ENCODE assay signal across 26 cellular contexts in the genomic region with DNA sequence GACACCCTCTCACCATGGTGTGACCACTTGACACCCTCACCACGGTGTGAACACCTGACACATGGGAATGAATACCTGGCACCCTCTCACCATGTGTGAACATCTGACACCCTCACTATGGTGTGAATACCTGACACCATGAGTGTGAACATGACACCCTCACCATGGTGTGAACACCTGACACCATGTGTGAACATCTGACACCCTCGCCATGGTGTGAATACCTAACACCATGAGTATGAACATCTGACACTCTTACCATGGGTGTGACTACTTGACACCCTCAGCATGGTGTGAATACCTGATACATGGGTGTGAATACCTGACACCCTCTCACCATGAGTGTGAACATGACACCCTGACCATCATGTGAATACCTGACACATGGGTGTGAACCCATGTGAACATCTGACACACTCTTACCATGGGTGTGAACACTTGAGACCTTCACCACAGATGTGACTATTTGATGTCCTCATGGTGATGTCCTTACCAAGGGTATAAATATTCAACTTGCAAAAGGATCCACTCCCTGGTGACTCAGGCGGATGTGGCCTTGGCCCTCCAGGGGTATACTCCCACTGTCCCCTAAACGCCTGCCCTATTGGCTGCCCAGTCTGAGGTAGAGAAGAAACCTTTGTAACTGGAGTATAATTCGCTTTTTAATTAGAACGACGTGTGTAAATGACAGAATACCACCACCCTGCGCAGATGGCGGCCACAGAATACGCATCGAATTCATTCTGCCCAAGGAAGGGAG. TPM values are rescaled to one million over a fixed set of nuclear protein-coding genes. Genes with fewer than 3 reads are reported as not detected.
A peak's percentile ranks its signal among the peaks of the same experiment; 100 is the strongest.
DNase-seq lines count a peak whose midpoint lies in the region; ATAC-seq and TF ChIP-seq lines count a peak whose summit lies in the region.
"Had no signal": no experiment of that assay in that cellular context is flagged by ENCODE, and none has a peak within 500 bp of the region (broad histone marks: within the 10 kb centered on the region; RNA-seq: fewer than 3 reads in every experiment).

No MANE protein-coding gene starts in this region.

- no peak overlapping the region for H2BK5ac ChIP-seq in IMR-90 (ENCODE audit: low read depth, low read length, poor library complexity, severe bottlenecking)
- H2BK5ac ChIP-seq in mesendoderm (ENCODE audit: low read length) = no peak overlapping the region

- H3K4me1 Mint-ChIP-seq in activated T-cell treated with anti-CD3 and anti-CD28 coated beads, Interleukin-2, amount 50 U/mL, for 24 hours (ENCODE audit: low read depth) = no peaks in the 10 kb centered on the region

- TF ChIP-seq RAD21 in IMR-90 (IDR thresholded peaks at IDR 0.05; ENCODE audit: low read length) = no peak

- no peak overlapping the region for H4K5ac ChIP-seq in IMR-90 (ENCODE audit: low read depth, low read length)
- H4K5ac ChIP-seq in mesendoderm (ENCODE audit: low read length) = no peak overlapping the region

- H2BK15ac ChIP-seq in IMR-90 (ENCODE audit: low read depth, low read length) (no peak overlapping the region), mesendoderm (replicated peaks; ENCODE audit: low read depth) (no peak overlapping the region)

- no TSS peak for BruUV-seq in IMR-90 (replicated peaks; lab: Mats Ljungman, UMichigan)

- H3K36me3 ChIP-seq in BLaER1 treated with 17β-estradiol and CSF1 and Interleukin-3, amounts not matched to agents 10 nM and 100 nM = peaks cover 36 to 56% (median 47%) of the 10 kb centered on the region in 11 experiments
- peaks cover 48% of the 10 kb centered on the region for H3K36me3 ChIP-seq in IMR-90 (ENCODE audit: control insufficient read depth, insufficient read depth, low read length)
- H3K36me3 ChIP-seq in mesendoderm (ENCODE audit: control insufficient read depth, insufficient read depth, low read length) = peaks cover 11% of the 10 kb centered on the region

- dilution Hi-C loops in IMR-90 (cut with HindIII; ENCODE audit: low sequenced_read_pairs, unreplicated experiment) = no loop called here

- peaks cover 14% of the 10 kb centered on the region for H3K9me3 Mint-ChIP-seq in activated T-cell treated with anti-CD3 and anti-CD28 coated beads, Interleukin-2, amount 50 U/mL, for 24 hours

- no peak overlapping the region for H4K8ac ChIP-seq in IMR-90 (ENCODE audit: low read depth in 2 of 2, low read length in 2 of 2)
- no peak overlapping the region for H4K8ac ChIP-seq in mesendoderm (ENCODE audit: low read depth, low read length)

- no peak overlapping the region for H3K4me2 ChIP-seq in BLaER1 treated with 17β-estradiol and CSF1 and Interleukin-3, amounts not matched to agents 10 nM and 100 nM
- no peak overlapping the region for H3K4me2 ChIP-seq in IMR-90 (ENCODE audit: low read depth, low read length)
- no peak overlapping the region for H3K4me2 ChIP-seq in mesendoderm (ENCODE audit: low read length)

- no peak overlapping the region for H2AK5ac ChIP-seq in IMR-90 (ENCODE audit: low read depth, low read length)
- H2AK5ac ChIP-seq in mesendoderm (ENCODE audit: low read length) = no peak overlapping the region

- H3K56ac ChIP-seq in IMR-90 (ENCODE audit: extremely low read depth, insufficient read depth, low read length) = no peak overlapping the region
- no peak overlapping the region for H3K56ac ChIP-seq in mesendoderm (ENCODE audit: low read length)

- peak overlapping the region; percentile 41 for H2AFZ ChIP-seq in IMR-90 (replicated peaks; ENCODE audit: low read length, poor library complexity)

- TF ChIP-seq POLR2A in IMR-90 (IDR thresholded peaks at IDR 0.05; ENCODE audit: low read depth, low read length) = no peak

- peak overlapping the region in 8 of 10 experiments; percentile 3 to 46 (median 22); a peak in 8 of 20 replicates for H3K4me3 ChIP-seq in BLaER1 treated with 17β-estradiol and CSF1 and Interleukin-3, amounts not matched to agents 10 nM and 100 nM
- H3K4me3 ChIP-seq in IMR-90 (ENCODE audit: insufficient read depth, low read depth, low read length) (no peak overlapping the region), coronary artery (peak overlapping the region; percentile 15), mesendoderm (ENCODE audit: low read length) (peak overlapping the region; percentile 63)
- H3K4me3 ChIP-seq: upper lobe of right lung had no signal

- TF ChIP-seq CTCF in IMR-90 (conservative IDR thresholded peaks at IDR 0.05; ENCODE audit: low read depth, low read length) (no peak), coronary artery (IDR thresholded peaks at IDR 0.05) (no peak)

- H3K23ac ChIP-seq in IMR-90 (ENCODE audit: low read depth, low read length) (no peak overlapping the region), mesendoderm (ENCODE audit: low read length) (no peak overlapping the region)

- no peak overlapping the region for H4K91ac ChIP-seq in IMR-90 (ENCODE audit: insufficient read depth, low read depth, low read length)

- no peak overlapping the region for H2BK20ac ChIP-seq in IMR-90 (ENCODE audit: low read depth, low read length)

- peaks cover 24 to 42% (median 37%) of the 10 kb centered on the region in 11 experiments for H3K9me3 ChIP-seq in BLaER1 treated with 17β-estradiol and CSF1 and Interleukin-3, amounts not matched to agents 10 nM and 100 nM (replicated peaks in 1 of 11)
- H3K9me3 ChIP-seq in IMR-90 (ENCODE audit: control insufficient read depth, insufficient read depth, low read length) = peaks cover 15% of the 10 kb centered on the region

- no peaks in the 10 kb centered on the region for H3K79me2 ChIP-seq in mesendoderm (ENCODE audit: control insufficient read depth, insufficient read depth, low read length)

- H2BK120ac ChIP-seq in IMR-90 (ENCODE audit: low read depth, low read length) (no peak overlapping the region), mesendoderm (ENCODE audit: low read depth, low read length) (no peak overlapping the region)

- WGBS in IMR-90 (ENCODE audit: extremely low coverage in 2 of 2, insufficient read length in 1 of 2), 2 experiments = 95% methylated on average over 7 of the region's 11 CpGs; no CpG with 5 or more reads in 1 of the 2 experiments
- no CpG with 5 or more reads among the region's 11 CpGs for WGBS in mesendoderm (ENCODE audit: extremely low coverage, insufficient coverage, low lambda C conversion rate)

- POLR2A ChIA-PET in IMR-90 (lab: Charles Lee; ENCODE audit: unreplicated experiment) = no interaction called here

- H3K27ac Mint-ChIP-seq in activated T-cell treated with anti-CD3 and anti-CD28 coated beads, Interleukin-2, amount 50 U/mL, for 24 hours = no peak overlapping the region
- H3K27ac Mint-ChIP-seq: activated CD8-positive, alpha-beta T cell treated with anti-CD3 and anti-CD28 coated beads, Interleukin-2, amount 10 ng/mL, durations not matched to agents 7 days and 5 days; activated T-cell treated with anti-CD3 and anti-CD28 coated beads, Interleukin-2, amount 50 U/mL, for 72 hours; T-helper 1 cell treated with Interleukin-12 subunit alpha and Interleukin-12 subunit beta and Interleukin-4 antibody, amounts not matched to agents 30 μg/mL and 1 μg/mL, for 36 hours had no signal

- peaks cover 58% of the 10 kb centered on the region for H3K36me3 Mint-ChIP-seq in activated T-cell treated with anti-CD3 and anti-CD28 coated beads, Interleukin-2, amount 50 U/mL, for 24 hours (ENCODE audit: low read depth)

- H3K18ac ChIP-seq in IMR-90 (ENCODE audit: low read depth, low read length) = no peak overlapping the region
- no peak overlapping the region for H3K18ac ChIP-seq in mesendoderm (ENCODE audit: low read length)

- peaks cover 0 to 35% (median 0%) of the 10 kb centered on the region in 11 experiments; a peak in 8 of 22 replicates for H4K20me1 ChIP-seq in BLaER1 treated with 17β-estradiol and CSF1 and Interleukin-3, amounts not matched to agents 10 nM and 100 nM
- H4K20me1 ChIP-seq in IMR-90 (ENCODE audit: insufficient read depth, low read length) = peaks cover 30% of the 10 kb centered on the region

- no peak overlapping the region for H3K4me3 Mint-ChIP-seq in activated T-cell treated with anti-CD3 and anti-CD28 coated beads, Interleukin-2, amount 50 U/mL, for 24 hours
- H3K4me3 Mint-ChIP-seq: activated CD8-positive, alpha-beta T cell treated with anti-CD3 and anti-CD28 coated beads, Interleukin-2, amount 10 ng/mL, durations not matched to agents 7 days and 5 days; activated T-cell treated with anti-CD3 and anti-CD28 coated beads, Interleukin-2, amount 50 U/mL, for 72 hours; T-helper 1 cell treated with Interleukin-12 subunit alpha and Interleukin-12 subunit beta and Interleukin-4 antibody, amounts not matched to agents 30 μg/mL and 1 μg/mL, for 36 hours had no signal

- H3K9me1 ChIP-seq in IMR-90 (ENCODE audit: insufficient read depth, low read length) = peaks cover 4% of the 10 kb centered on the region; the same call in 1 of the 2 replicates

- no peak overlapping the region for H3K9ac ChIP-seq in BLaER1 treated with 17β-estradiol and CSF1 and Interleukin-3, amounts not matched to agents 10 nM and 100 nM
- H3K9ac ChIP-seq in IMR-90 (ENCODE audit: low read depth, low read length) (no peak overlapping the region), mesendoderm (ENCODE audit: low read length) (no peak overlapping the region)

- ATAC-seq in IMR-90 (ENCODE audit: low read depth) (no peak), left ventricle myocardium superior (no peak)
- ATAC-seq: activated CD8-positive, alpha-beta T cell treated with anti-CD3 and anti-CD28 coated beads, Interleukin-2, amount 10 ng/mL, durations not matched to agents 7 days and 5 days; activated T-cell treated with anti-CD3 and anti-CD28 coated beads, Interleukin-2, amount 50 U/mL, for 72 hours; foreskin keratinocyte; left colon; right cardiac atrium; stimulated activated naive CD8-positive, alpha-beta T cell treated with anti-CD3 and anti-CD28 coated beads, Interleukin-15, Interleukin-2, amounts not matched to agents 100 U/mL and 50 U/mL, for 24 hours; upper lobe of right lung had no signal

- peaks cover 0 to 14% (median 0%) of the 10 kb centered on the region in 10 experiments; a peak in 4 of 20 replicates for H3K4me1 ChIP-seq in BLaER1 treated with 17β-estradiol and CSF1 and Interleukin-3, amounts not matched to agents 10 nM and 100 nM
- H3K4me1 ChIP-seq in IMR-90 (ENCODE audit: control insufficient read depth, insufficient read depth, low read length) = no peaks in the 10 kb centered on the region
- no peaks in the 10 kb centered on the region for H3K4me1 ChIP-seq in mesendoderm (ENCODE audit: control insufficient read depth, low read depth, low read length)
- H3K4me1 ChIP-seq: Caco-2, foreskin keratinocyte, upper lobe of right lung had no signal

- no peaks in the 10 kb centered on the region for H3K27me3 Mint-ChIP-seq in activated T-cell treated with anti-CD3 and anti-CD28 coated beads, Interleukin-2, amount 50 U/mL, for 24 hours

- intact Hi-C loops in IMR-90 (cut with micrococcal nuclease) = loop anchor here (5.0 kb wide), 1 partner anchor 272 kb away; no protein-coding TSS in a partner anchor
- intact Hi-C loops in left ventricle myocardium superior (cut with micrococcal nuclease) = loop anchor here (5.0 kb wide), 1 partner anchor 287 kb away; no protein-coding TSS in a partner anchor

- no peak overlapping the region for H3K14ac ChIP-seq in IMR-90 (replicated peaks; ENCODE audit: low read depth, low read length)

- H3K79me1 ChIP-seq in IMR-90 (ENCODE audit: low read depth in 1 of 2, low read length in 2 of 2) = peaks cover 0 to 3% of the 10 kb centered on the region in 2 experiments; a peak in 1 of 4 replicates
- H3K79me1 ChIP-seq in mesendoderm (ENCODE audit: low read length) = no peaks in the 10 kb centered on the region

- no peak overlapping the region for H3K27ac ChIP-seq in BLaER1 treated with 17β-estradiol and CSF1 and Interleukin-3, amounts not matched to agents 10 nM and 100 nM
- H3K27ac ChIP-seq in IMR-90 (ENCODE audit: insufficient read depth, low read length) (no peak overlapping the region), coronary artery (no peak overlapping the region), mesendoderm (ENCODE audit: low read depth, low read length) (no peak overlapping the region)
- H3K27ac ChIP-seq: foreskin keratinocyte, upper lobe of right lung had no signal

- in situ Hi-C loops in IMR-90 (cut with MboI; ENCODE audit: low sequenced_read_pairs) = no loop called here

- peak overlapping the region; percentile 87 for H2AK9ac ChIP-seq in IMR-90 (replicated peaks; ENCODE audit: low read depth, low read length, poor library complexity)

- H3K27me3 ChIP-seq in BLaER1 treated with 17β-estradiol and CSF1 and Interleukin-3, amounts not matched to agents 10 nM and 100 nM = no peaks in the 10 kb centered on the region
- H3K27me3 ChIP-seq in IMR-90 (ENCODE audit: control insufficient read depth, insufficient read depth, low read length) (peaks cover 5% of the 10 kb centered on the region; the same call in 1 of the 2 replicates), mesendoderm (ENCODE audit: insufficient read depth, low read length, poor library complexity) (no peaks in the 10 kb centered on the region)
- H3K27me3 ChIP-seq: foreskin keratinocyte, upper lobe of right lung had no signal

- peak; percentile 7 for DNase-seq in IMR-90
- no peak for DNase-seq in coronary artery (ENCODE audit: low spot score)
- peak; percentile 32 for DNase-seq in mesendoderm
- DNase-seq in left ventricle myocardium superior = no peak
- no peak for DNase-seq in DMS 273 treated with DMSO at 0.1 percent for 48 hours (lab: John Stamatoyannopoulos, UW)
- no peak for DNase-seq in HT-29 (ENCODE audit: low spot score)
- DNase-seq in activated T-cell treated with anti-CD3 and anti-CD28 coated beads, Interleukin-2, amount 50 U/mL, for 24 hours = no peak
- DNase-seq: activated CD8-positive, alpha-beta T cell treated with anti-CD3 and anti-CD28 coated beads, Interleukin-2, amount 10 ng/mL, durations not matched to agents 7 days and 5 days; activated T-cell treated with anti-CD3 and anti-CD28 coated beads, Interleukin-2, amount 50 U/mL, for 72 hours; amygdala; Caco-2; cerebellar nuclear complex; EL; HCEC 1CT; left colon; NCI-H1105 treated with DMSO at 0.1 percent for 48 hours; NCI-H526; nucleus accumbens; SHP77; stimulated activated naive CD8-positive, alpha-beta T cell treated with anti-CD3 and anti-CD28 coated beads, Interleukin-15, Interleukin-2, amounts not matched to agents 100 U/mL and 50 U/mL, for 24 hours; upper lobe of right lung; WERI-Rb-1 had no signal

- H3K4ac ChIP-seq in IMR-90 (ENCODE audit: low read depth, low read length) = no peak overlapping the region
- no peak overlapping the region for H3K4ac ChIP-seq in mesendoderm (ENCODE audit: low read depth, low read length)

- CTCF ChIA-PET in IMR-90 (lab: Yijun Ruan, JAX) = no interaction called here

RNA-seq across cellular contexts. Expression of a gene that starts 29.1 kb away (rescaled TPM):
- total RNA-seq in IMR-90 (2012; rRNA removed) = not detected in 2 replicates
- polyA plus RNA-seq in IMR-90 (2012; rRNA removed) = not detected in 2 replicates
- not detected in 2 replicates for polyA plus RNA-seq in IMR-90 (2012; cell fraction: cytosol; rRNA removed)
- not detected in 2 replicates for polyA plus RNA-seq in IMR-90 (2012; cell fraction: nucleus; rRNA removed; ENCODE audit: low replicate concordance)
- 3.1 TPM for polyA plus RNA-seq in mesendoderm (2013, experiment 1 of 2)
- 3.4 TPM for polyA plus RNA-seq in mesendoderm (2013, experiment 2 of 2)
- 0.10 TPM for total RNA-seq in left ventricle myocardium superior
- total RNA-seq in HT-29 (2014; rRNA removed; shearing (Covaris generic)) = not detected in 2 replicates
- total RNA-seq: activated CD8-positive, alpha-beta T cell treated with anti-CD3 and anti-CD28 coated beads, Interleukin-2, amount 10 ng/mL, durations not matched to agents 7 days and 5 days; activated T-cell treated with anti-CD3 and anti-CD28 coated beads, Interleukin-2, amount 50 U/mL, for 72 hours had no signal

Comparison
In these comparisons a context has a peak if more than half of its experiments do, and no peak if none do; other contexts are left out.
1. DNase-seq: peak in IMR-90 (single experiment) and mesendoderm (single experiment); none in coronary artery (single experiment), left ventricle myocardium superior (single experiment), DMS 273 treated with DMSO at 0.1 percent for 48 hours (single experiment), HT-29 (single experiment) and activated T-cell treated with anti-CD3 and anti-CD28 coated beads, Interleukin-2, amount 50 U/mL, for 24 hours (single experiment).